Comparison of ENCODE assay signal across 9 cellular contexts in the genomic region with DNA sequence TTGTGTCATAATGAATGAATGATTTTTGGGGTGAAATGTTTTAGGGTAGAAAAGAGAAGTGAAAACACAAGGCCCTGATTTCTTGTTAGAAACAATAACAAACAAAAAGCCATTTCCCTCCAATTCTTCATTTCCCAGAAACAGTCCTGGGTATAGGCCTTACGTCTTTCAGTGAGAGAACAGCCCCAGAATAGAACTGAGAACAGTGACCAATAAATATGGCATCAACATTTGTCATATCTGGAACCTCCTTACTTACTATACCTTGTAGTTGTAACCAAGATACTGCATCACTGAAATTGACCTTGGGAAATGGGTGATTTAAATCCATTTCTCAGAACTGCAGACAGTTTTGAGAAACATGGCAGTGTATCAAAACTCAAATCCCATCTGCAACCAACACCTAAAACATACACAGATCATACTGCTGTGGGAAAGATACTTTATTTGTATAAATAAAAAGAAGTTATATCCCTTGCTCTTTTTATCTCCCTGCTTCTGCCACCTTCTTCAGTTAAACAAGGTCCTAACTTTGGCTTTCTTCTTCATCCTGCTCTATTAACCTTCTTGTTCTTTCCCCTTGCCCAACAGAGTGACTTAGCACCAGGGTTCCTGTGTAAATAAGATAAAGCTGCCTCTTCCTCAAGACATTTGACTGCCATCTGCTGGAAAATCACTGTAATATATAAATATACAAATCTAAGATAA. TPM values are rescaled to one million over a fixed set of nuclear protein-coding genes. Genes with fewer than 3 reads are reported as not detected.
DNase-seq lines count a peak whose midpoint lies in the region; ATAC-seq and TF ChIP-seq lines count a peak whose summit lies in the region.
"Had no signal": no experiment of that assay in that cellular context is flagged by ENCODE, and none has a peak within 500 bp of the region (broad histone marks: within the 10 kb centered on the region; RNA-seq: fewer than 3 reads in every experiment).

No MANE protein-coding gene starts in this region.

- ATAC-seq in HG03520 (IDR thresholded peaks at IDR 0.05; ENCODE audit: unreplicated experiment) = no peak
- ATAC-seq in HG02840 (IDR thresholded peaks at IDR 0.05; ENCODE audit: low FRiP score, unreplicated experiment) = no peak

- H4K20me1 ChIP-seq in osteoblast (ENCODE audit: insufficient read depth, low read length) = no peaks in the 10 kb centered on the region

- DNase-seq in DMS114 treated with DMSO at 0.1 percent for 48 hours (lab: John Stamatoyannopoulos, UW; ENCODE audit: unreplicated experiment) (peak; percentile 54), SK-N-DZ (ENCODE audit: low spot score) (peak; percentile 12), fibroblast of peridontal ligament (ENCODE audit: extremely low read depth) (peak; percentile 88), osteoblast (ENCODE audit: insufficient read length, low spot score, missing footprints) (peak; percentile 83)
- DNase-seq in activated CD4-positive, alpha-beta T cell treated with anti-CD3 and anti-CD28 coated beads, Interleukin-2, amount 50 U/mL, for 4 hours = no peak

- TF ChIP-seq CTCF in osteoblast (IDR thresholded peaks at IDR 0.05; ENCODE audit: extremely low read depth, low read depth, low read length) = peak; percentile 66

- H3K9me3 ChIP-seq in osteoblast (ENCODE audit: low read depth, low read length) = no peaks in the 10 kb centered on the region

- peaks cover 13% of the 10 kb centered on the region for H3K36me3 ChIP-seq in osteoblast (ENCODE audit: insufficient read depth, low read length)

- no peak overlapping the region for H3K4me2 ChIP-seq in osteoblast (ENCODE audit: insufficient read depth, low read length)

- TF ChIP-seq EP300 in Ishikawa (IDR thresholded peaks at IDR 0.05; ENCODE audit: borderline replicate concordance) = no peak

- no peak overlapping the region for H2AFZ ChIP-seq in osteoblast (ENCODE audit: low read length)

- no peaks in the 10 kb centered on the region for H3K79me2 ChIP-seq in osteoblast (ENCODE audit: insufficient read depth, low read length)

- H3K27me3 ChIP-seq in osteoblast (ENCODE audit: insufficient read depth, low read length) = no peaks in the 10 kb centered on the region

- H3K4me3 ChIP-seq in osteoblast (ENCODE audit: insufficient read depth, low read length) = no peak overlapping the region

- peak; percentile 61 for TF ChIP-seq RAD21 in Ishikawa (IDR thresholded peaks at IDR 0.05; ENCODE audit: low read depth)

- peaks cover 18% of the 10 kb centered on the region for H3K4me1 ChIP-seq in osteoblast (ENCODE audit: insufficient read depth, low read length)

- H3K27ac ChIP-seq in osteoblast (ENCODE audit: low read depth, low read length) = peak overlapping the region; percentile 48

TF ChIP-seq in Ishikawa, 13 proteins besides CTCF, POLR2A, EP300 and RAD21:
- TF ChIP-seq TCF12 (IDR thresholded peaks at IDR 0.05; ENCODE audit: low read depth) = no peak
- no peak for TF ChIP-seq ZBTB7A (IDR thresholded peaks at IDR 0.05; ENCODE audit: low read depth)
- no peak for TF ChIP-seq EGR1 (IDR thresholded peaks at IDR 0.05)
- TF ChIP-seq NFIC (IDR thresholded peaks at IDR 0.05) = no peak
- TF ChIP-seq, protein P1, sequence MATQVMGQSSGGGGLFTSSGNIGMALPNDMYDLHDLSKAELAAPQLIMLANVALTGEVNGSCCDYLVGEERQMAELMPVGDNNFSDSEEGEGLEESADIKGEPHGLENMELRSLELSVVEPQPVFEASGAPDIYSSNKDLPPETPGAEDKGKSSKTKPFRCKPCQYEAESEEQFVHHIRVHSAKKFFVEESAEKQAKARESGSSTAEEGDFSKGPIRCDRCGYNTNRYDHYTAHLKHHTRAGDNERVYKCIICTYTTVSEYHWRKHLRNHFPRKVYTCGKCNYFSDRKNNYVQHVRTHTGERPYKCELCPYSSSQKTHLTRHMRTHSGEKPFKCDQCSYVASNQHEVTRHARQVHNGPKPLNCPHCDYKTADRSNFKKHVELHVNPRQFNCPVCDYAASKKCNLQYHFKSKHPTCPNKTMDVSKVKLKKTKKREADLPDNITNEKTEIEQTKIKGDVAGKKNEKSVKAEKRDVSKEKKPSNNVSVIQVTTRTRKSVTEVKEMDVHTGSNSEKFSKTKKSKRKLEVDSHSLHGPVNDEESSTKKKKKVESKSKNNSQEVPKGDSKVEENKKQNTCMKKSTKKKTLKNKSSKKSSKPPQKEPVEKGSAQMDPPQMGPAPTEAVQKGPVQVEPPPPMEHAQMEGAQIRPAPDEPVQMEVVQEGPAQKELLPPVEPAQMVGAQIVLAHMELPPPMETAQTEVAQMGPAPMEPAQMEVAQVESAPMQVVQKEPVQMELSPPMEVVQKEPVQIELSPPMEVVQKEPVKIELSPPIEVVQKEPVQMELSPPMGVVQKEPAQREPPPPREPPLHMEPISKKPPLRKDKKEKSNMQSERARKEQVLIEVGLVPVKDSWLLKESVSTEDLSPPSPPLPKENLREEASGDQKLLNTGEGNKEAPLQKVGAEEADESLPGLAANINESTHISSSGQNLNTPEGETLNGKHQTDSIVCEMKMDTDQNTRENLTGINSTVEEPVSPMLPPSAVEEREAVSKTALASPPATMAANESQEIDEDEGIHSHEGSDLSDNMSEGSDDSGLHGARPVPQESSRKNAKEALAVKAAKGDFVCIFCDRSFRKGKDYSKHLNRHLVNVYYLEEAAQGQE (IDR thresholded peaks at IDR 0.05; ENCODE audit: low read depth) = no peak
- TF ChIP-seq TAF1 (IDR thresholded peaks at IDR 0.05; ENCODE audit: low read depth) = no peak
- no peak for TF ChIP-seq CREB1 (IDR thresholded peaks at IDR 0.05; ENCODE audit: low read depth)
- TF ChIP-seq FOXM1 (IDR thresholded peaks at IDR 0.05; ENCODE audit: borderline replicate concordance, low read depth) = no peak
- TF ChIP-seq CEBPB (IDR thresholded peaks at IDR 0.05) = no peak
- TF ChIP-seq YY1 (IDR thresholded peaks at IDR 0.05; ENCODE audit: low read depth) = no peak

RNA-seq across cellular contexts. Expression of a gene that starts 19.5 kb away (rescaled TPM):
- not detected in 2 replicates for polyA plus RNA-seq in SK-N-DZ (2014; cell fraction: cytosol; rRNA removed)
- polyA plus RNA-seq in SK-N-DZ (2014; cell fraction: nucleus; rRNA removed) = not detected in 2 replicates
- total RNA-seq in osteoblast = 9.4 and 12.7 TPM in 2 replicates

RNA-seq across cellular contexts. Expression of a gene that starts 44.5 kb away (rescaled TPM):
- polyA plus RNA-seq in SK-N-DZ (2014; cell fraction: cytosol; rRNA removed) = 0.97 TPM in 1 of 2 replicates, not detected in the other
- not detected in 2 replicates for polyA plus RNA-seq in SK-N-DZ (2014; cell fraction: nucleus; rRNA removed)
- under 0.01 TPM in 1 of 2 replicates, not detected in the other for total RNA-seq in osteoblast
- total RNA-seq: skeletal muscle tissue had no signal

Comparison
In these comparisons a context has a peak if more than half of its experiments do, and no peak if none do; other contexts are left out.
1. DNase-seq: peak in DMS114 treated with DMSO at 0.1 percent for 48 hours (single experiment), SK-N-DZ (single experiment), fibroblast of peridontal ligament (single experiment) and osteoblast (single experiment); none in activated CD4-positive, alpha-beta T cell treated with anti-CD3 and anti-CD28 coated beads, Interleukin-2, amount 50 U/mL, for 4 hours (0 of 2).